3 cellular contexts compared by ENCODE assay signal in genomic region chr6:142335415-142335814, GRCh38.
TF ChIP-seq lines count a peak whose summit lies in the region.

No MANE protein-coding gene starts in this region.

TF ChIP-seq in SK-N-SH, 30 proteins besides CTCF, POLR2A, EP300 and RAD21 (continued from another document):
- no peak for TF ChIP-seq ZBTB33 (IDR thresholded peaks at IDR 0.05; ENCODE audit: borderline replicate concordance, low read depth)
- no peak for TF ChIP-seq USF1 (IDR thresholded peaks at IDR 0.05; ENCODE audit: borderline replicate concordance, low read depth)
- TF ChIP-seq MXI1 (IDR thresholded peaks at IDR 0.05; ENCODE audit: low read depth, low read length) = no peak
- no peak for TF ChIP-seq TAF1 (IDR thresholded peaks at IDR 0.05; ENCODE audit: borderline replicate concordance, low read depth, low read length)
- TF ChIP-seq TCF12 (IDR thresholded peaks at IDR 0.05) = no peak
- no peak for TF ChIP-seq RXRA (IDR thresholded peaks at IDR 0.05; ENCODE audit: borderline replicate concordance, low read depth)
- no peak for TF ChIP-seq JUND (IDR thresholded peaks at IDR 0.05)
- TF ChIP-seq FOXJ3 (CRISPR knock-in tag; IDR thresholded peaks at IDR 0.05) = no peak
- TF ChIP-seq MAX (IDR thresholded peaks at IDR 0.05; ENCODE audit: low read depth) = no peak
- no peak for TF ChIP-seq NRF1 (IDR thresholded peaks at IDR 0.05; ENCODE audit: low read depth, low read length)

TF ChIP-seq in SK-N-SH treated with all-trans-retinoic acid at 6 μM for 48 hours, 23 proteins besides CTCF, POLR2A, EP300 and RAD21 (continued from another document):
- TF ChIP-seq ZNF70 (CRISPR knock-in tag; IDR thresholded peaks at IDR 0.05) (no peak), CSRNP3 (CRISPR knock-in tag; IDR thresholded peaks at IDR 0.05) (no peak), SNAI2 (CRISPR knock-in tag; IDR thresholded peaks at IDR 0.05) (no peak), TSHZ2 (CRISPR knock-in tag; IDR thresholded peaks at IDR 0.05) (no peak), GLIS3 (CRISPR knock-in tag; IDR thresholded peaks at IDR 0.05) (no peak), CSDC2 (CRISPR knock-in tag; IDR thresholded peaks at IDR 0.05) (no peak), ESRRG (CRISPR knock-in tag; IDR thresholded peaks at IDR 0.05) (no peak)

TF ChIP-seq in liver, 16 proteins besides CTCF, POLR2A, EP300 and RAD21 (continued from another document):
- TF ChIP-seq RXRA (IDR thresholded peaks at IDR 0.05) (peak; percentile 63 to 80), GABPA (IDR thresholded peaks at IDR 0.05 in 1 of 2, conservative IDR thresholded peaks at IDR 0.05 in 1 of 2) (no peak), TAF1 (conservative IDR thresholded peaks at IDR 0.05) (no peak), HNF4A (conservative IDR thresholded peaks at IDR 0.05) (peak; percentile 63 to 71), ZBTB33 (IDR thresholded peaks at IDR 0.05) (no peak), SP1 (IDR thresholded peaks at IDR 0.05) (peak; percentile 57), ATF3 (IDR thresholded peaks at IDR 0.05) (peak; percentile 80), REST (IDR thresholded peaks at IDR 0.05) (no peak), EGR1 (IDR thresholded peaks at IDR 0.05; ENCODE audit: low read depth in 2 of 2) (no peak), FOXA2 (IDR thresholded peaks at IDR 0.05) (peak; percentile 83), YY1 (IDR thresholded peaks at IDR 0.05) (peak; percentile 40), HNF4G (IDR thresholded peaks at IDR 0.05) (peak; percentile 30)
